8 cellular contexts compared by ENCODE assay signal in the genomic region with DNA sequence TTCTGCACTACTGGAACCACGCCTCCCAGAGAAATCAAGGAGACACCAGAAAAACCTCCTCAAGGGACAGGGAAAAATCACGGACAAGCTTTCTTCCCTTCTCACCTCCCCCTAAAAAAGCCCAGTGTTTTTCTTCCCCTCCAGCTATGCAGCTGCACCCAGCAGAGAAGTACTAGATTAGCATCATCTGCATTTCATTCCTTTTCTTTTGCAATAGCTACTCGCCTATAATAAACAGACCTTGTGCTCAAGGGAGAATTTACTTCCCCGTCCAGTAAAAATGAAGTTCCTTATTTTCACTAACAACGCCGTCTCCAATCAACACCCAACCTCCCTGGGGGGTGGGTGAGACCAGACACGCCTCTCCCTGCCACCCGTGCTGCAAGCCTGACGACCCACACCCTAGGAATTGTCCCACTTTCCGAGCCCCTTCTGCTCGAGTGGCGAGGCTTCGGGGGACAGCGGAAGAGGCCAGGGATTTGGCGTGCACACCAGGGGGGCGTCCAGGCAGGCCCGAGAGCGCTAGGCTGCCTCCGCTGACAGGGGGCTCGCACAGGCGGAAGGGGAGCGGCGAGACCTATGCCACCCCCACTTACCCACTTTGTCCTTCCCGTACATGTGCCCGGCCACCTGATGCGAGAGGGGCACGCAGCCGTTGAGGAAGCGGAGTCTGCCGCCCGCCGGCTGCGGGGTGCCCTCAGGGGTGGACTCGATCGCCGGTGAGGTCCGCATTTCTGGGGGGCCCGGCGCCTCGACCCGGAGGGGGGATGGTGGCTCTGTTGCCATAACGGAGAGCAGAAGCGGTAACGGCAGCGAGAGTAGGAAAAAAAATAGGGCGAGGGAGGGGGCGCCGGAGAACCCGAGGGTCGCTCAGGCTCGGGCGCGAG. TPM values are rescaled to one million over a fixed set of nuclear protein-coding genes. Genes with fewer than 3 reads are reported as not detected.
DNase-seq lines count a peak whose midpoint lies in the region; ATAC-seq and TF ChIP-seq lines count a peak whose summit lies in the region.

No MANE protein-coding gene starts in this region.

- no peaks in the 10 kb centered on the region for H3K9me3 Mint-ChIP-seq in naive thymus-derived CD8-positive, alpha-beta T cell

- TF ChIP-seq POLR2A in thyroid gland (IDR thresholded peaks at IDR 0.05), result peak in 1 of 2 donors; percentile 2

- peaks cover 65% of the 10 kb centered on the region for H3K79me2 ChIP-seq in PC-9 (ENCODE audit: low read depth)

- H3K27me3 Mint-ChIP-seq in naive thymus-derived CD8-positive, alpha-beta T cell, result no peaks in the 10 kb centered on the region

- 0 out of 2 replicates have a peak, but pooled peaks cover 2% of the 10 kb centered on the region for H3K36me3 ChIP-seq in PC-9 (ENCODE audit: low read depth)
- H3K36me3 ChIP-seq in thyroid gland, result no peaks in the 10 kb centered on the region

- H3K4me3 ChIP-seq in PC-9, result peak overlapping the region; percentile 66
- peak overlapping the region; percentile 84 for H3K4me3 ChIP-seq in fibroblast of villous mesenchyme (ENCODE audit: low read depth, low read length)
- H3K4me3 ChIP-seq in thyroid gland (replicated peaks in 1 of 3), result peak overlapping the region; percentile 66 to 80 (median 78)

- peaks cover 0 to 2% (median 0%) of the 10 kb centered on the region in 3 donors for H3K36me3 Mint-ChIP-seq in naive thymus-derived CD8-positive, alpha-beta T cell

- TSS peak; percentile 43 for BruUV-seq in PC-9 (replicated peaks; lab: Mats Ljungman, UMichigan)

- POLR2A ChIA-PET in PC-9 (lab: Charles Lee; ENCODE audit: unreplicated experiment), result interaction anchor here (0.6 to 0.7 kb wide), 4 partner anchors 30 to 1705 kb away, joined by 3 to 5 read pairs (median 3); no protein-coding TSS in a partner anchor
- POLR2A ChIA-PET in naive thymus-derived CD8-positive, alpha-beta T cell (lab: Charles Lee), result interaction anchor here (3.2 kb wide), 1 partner anchor 118 kb away, joined by 39 read pairs; a partner anchor contains a TSS

- peak overlapping the region; percentile 93 to 100 (median 98) for H3K4me3 Mint-ChIP-seq in naive thymus-derived CD8-positive, alpha-beta T cell

- H3K27me3 ChIP-seq in PC-9 (ENCODE audit: insufficient read depth, low read depth) (no peaks in the 10 kb centered on the region), thyroid gland (no peaks in the 10 kb centered on the region)

- H4K20me1 ChIP-seq in PC-9 (ENCODE audit: insufficient read depth), result no peaks in the 10 kb centered on the region

- TF ChIP-seq CTCF in PC-9 (conservative IDR thresholded peaks at IDR 0.05), result no peak
- no peak for TF ChIP-seq CTCF in fibroblast of villous mesenchyme (IDR thresholded peaks at IDR 0.05; ENCODE audit: insufficient read depth, low read depth, low read length)
- no peak for TF ChIP-seq CTCF in thyroid gland (IDR thresholded peaks at IDR 0.05)

- CTCF ChIA-PET in PC-9 (lab: Charles Lee), result interaction anchor here (0.7 kb wide), 2 partner anchors 8 to 30 kb away, joined by 3 to 4 read pairs; no protein-coding TSS in a partner anchor

- peak; percentile 1 for ATAC-seq in HG02884 (IDR thresholded peaks at IDR 0.05; ENCODE audit: unreplicated experiment)
- peak; percentile 2 to 12 for ATAC-seq in naive thymus-derived CD8-positive, alpha-beta T cell

- WGBS in thyroid gland, 2 donors, result 1 to 2% methylated on average over 13 to 32 of the region's 53 CpGs

- H3K27ac Mint-ChIP-seq in naive thymus-derived CD8-positive, alpha-beta T cell, result peak overlapping the region; percentile 78 to 99 (median 98)

- peaks cover 26% of the 10 kb centered on the region for H3F3A ChIP-seq in PC-9 (ENCODE audit: insufficient read depth, low read depth)

- H3K4me2 ChIP-seq in PC-9, result peak overlapping the region; percentile 96

- no peaks in the 10 kb centered on the region for H3K9me3 ChIP-seq in PC-9 (ENCODE audit: insufficient read depth, low read depth)
- no peaks in the 10 kb centered on the region for H3K9me3 ChIP-seq in thyroid gland

- H3K4me1 ChIP-seq in PC-9 (replicated peaks; ENCODE audit: insufficient read depth), result peaks cover 27% of the 10 kb centered on the region
- H3K4me1 ChIP-seq in thyroid gland, result peaks cover 0 to 7% of the 10 kb centered on the region in 2 donors

- H3K27ac ChIP-seq in PC-9, result peak overlapping the region; percentile 65
- H3K27ac ChIP-seq in thyroid gland, result peak overlapping the region; percentile 77 to 95 (median 94)

- H2AFZ ChIP-seq in PC-9, result peak overlapping the region; percentile 77

- peaks cover 19 to 57% (median 34%) of the 10 kb centered on the region in 4 donors for H3K4me1 Mint-ChIP-seq in naive thymus-derived CD8-positive, alpha-beta T cell

- intact Hi-C loops in PC-9 (cut with micrococcal nuclease; ENCODE audit: unreplicated experiment) (loop anchor here (1.0 to 2.0 kb wide), 2 partner anchors 30 to 87 kb away; no protein-coding TSS in a partner anchor), thyroid gland (cut with DNase I) (no loop called here)

- H3K9me2 ChIP-seq in PC-9 (ENCODE audit: insufficient read depth), result no peaks in the 10 kb centered on the region

- DNase-seq in DMS53 (lab: John Stamatoyannopoulos, UW) (peak; percentile 69), DMS53 treated with DMSO at 0.1 percent for 48 hours (lab: John Stamatoyannopoulos, UW; ENCODE audit: unreplicated experiment) (no peak), PC-9 (peak; percentile 69 to 86), activated gamma-delta T cell (lab: John Stamatoyannopoulos, UW) (peak; percentile 25), fibroblast of villous mesenchyme (ENCODE audit: low read depth) (peak; percentile 87), thyroid gland (peak; percentile 50 to 55)
- peak; percentile 13 to 72 (median 42) for DNase-seq in naive thymus-derived CD8-positive, alpha-beta T cell

RNA-seq across cellular contexts. Expression of a gene that starts 0.6 kb away (rescaled TPM):
- total RNA-seq in PC-9 (2021), result 6.9 and 11.1 TPM in 2 replicates
- total RNA-seq in fibroblast of villous mesenchyme, result 4.5 and 7.8 TPM in 2 replicates
- total RNA-seq in naive thymus-derived CD8-positive, alpha-beta T cell, result 1 to 10 TPM; 6.7 to 7.1 TPM
- polyA plus RNA-seq in naive thymus-derived CD8-positive, alpha-beta T cell, result 1 to 10 TPM; 1.6 to 2.2 (median 1.8) TPM
- total RNA-seq in thyroid gland, result 10 to 100 TPM in 1 of 4 donors, 1 to 10 TPM in 3; 6.3 to 11.7 (median 8.5) TPM

RNA-seq across cellular contexts. Expression of a gene that starts 1.9 kb away (rescaled TPM):
- total RNA-seq in PC-9 (2021) (62.5 and 75.3 TPM in 2 replicates), fibroblast of villous mesenchyme (28.3 and 38.0 TPM in 2 replicates), thyroid gland (10 to 100 TPM; 12.1 to 32.4 (median 29.0) TPM)
- total RNA-seq in naive thymus-derived CD8-positive, alpha-beta T cell, result 10 to 100 TPM in 1 of 2 experiments, 1 to 10 TPM in 1; 9.7 to 11.6 TPM
- polyA plus RNA-seq in naive thymus-derived CD8-positive, alpha-beta T cell, result 10 to 100 TPM; 54.6 to 71.4 (median 60.4) TPM
